In the genomic region with DNA sequence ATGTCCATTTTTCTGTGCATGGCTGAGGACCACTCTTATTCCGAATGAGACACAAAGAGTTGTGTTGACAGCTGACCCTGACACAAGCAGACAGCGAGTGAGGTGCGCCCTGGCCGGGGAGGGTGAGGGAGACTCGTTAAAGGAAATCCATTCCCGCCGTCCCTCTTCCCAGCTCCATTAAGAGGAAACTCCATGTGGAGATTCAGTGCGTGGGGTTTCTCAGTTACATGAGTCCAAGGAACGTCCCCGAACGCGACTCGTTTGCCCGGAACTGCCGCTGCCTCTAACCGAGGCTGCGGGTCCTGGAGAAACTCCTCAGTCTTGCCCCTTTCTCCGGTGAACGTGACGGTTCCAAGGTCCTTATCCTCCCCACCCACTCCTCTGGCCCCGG, we compare ENCODE assay signal across 8 cellular contexts. TPM values are rescaled to one million over a fixed set of nuclear protein-coding genes. Genes with fewer than 3 reads are reported as not detected.
DNase-seq lines count a peak whose midpoint lies in the region; ATAC-seq and TF ChIP-seq lines count a peak whose summit lies in the region.

No MANE protein-coding gene starts in this region.

- H3K4me1 ChIP-seq in RWPE2 (ENCODE audit: insufficient read depth, poor library complexity, severe bottlenecking) (no peaks in the 10 kb centered on the region), heart right ventricle (peaks cover 0 to 21% (median 16%) of the 10 kb centered on the region in 9 donors), sigmoid colon (peaks cover 0 to 24% (median 23%) of the 10 kb centered on the region in 4 donors)

- H3K36me3 ChIP-seq in RWPE2 (ENCODE audit: low read depth) (no peaks in the 10 kb centered on the region), heart right ventricle (no peaks in the 10 kb centered on the region), sigmoid colon (no peaks in the 10 kb centered on the region)

- H3K27ac ChIP-seq in RWPE2 (ENCODE audit: poor library complexity, severe bottlenecking) (no peak overlapping the region), heart right ventricle (peak overlapping the region in 6 of 10 donors; percentile 48 to 77 (median 66)), sigmoid colon (no peak overlapping the region)

- H3K27me3 ChIP-seq in RWPE2 (ENCODE audit: insufficient read depth, poor library complexity, severe bottlenecking) (no peaks in the 10 kb centered on the region), heart right ventricle (peaks cover 0 to 79% (median 46%) of the 10 kb centered on the region in 7 donors), sigmoid colon (peaks cover 15 to 43% (median 34%) of the 10 kb centered on the region in 3 donors)

- H3K4me3 ChIP-seq in RWPE2 (ENCODE audit: severe bottlenecking) = peak overlapping the region; percentile 57
- peak overlapping the region; percentile 48 to 71 (median 66) for H3K4me3 ChIP-seq in heart right ventricle
- H3K4me3 ChIP-seq in sigmoid colon = peak overlapping the region; percentile 26 to 66 (median 52)

- 3% methylated on average over 21 of the region's 21 CpGs for WGBS in heart right ventricle, 2 donors
- WGBS in sigmoid colon, 2 donors = 2% methylated on average over 21 of the region's 21 CpGs

- DNase-seq in GM13976 (ENCODE audit: low spot score) = peak; percentile 23
- DNase-seq in RWPE2 (ENCODE audit: low spot score) = no peak
- DNase-seq in heart right ventricle = peak in 1 of 2 donors; percentile 4
- no peak for DNase-seq in sigmoid colon
- DNase-seq in NCI-H526 treated with DMSO at 0.1 percent for 48 hours (lab: John Stamatoyannopoulos, UW) = no peak
- no peak for DNase-seq in NCI-H2171 (lab: John Stamatoyannopoulos, UW)

- TF ChIP-seq CTCF in GM13976 (IDR thresholded peaks at IDR 0.05; ENCODE audit: borderline replicate concordance, control extremely low read depth, extremely low read depth, insufficient read depth, missing control alignments) (no peak), RWPE2 (IDR thresholded peaks at IDR 0.05; ENCODE audit: poor library complexity, severe bottlenecking) (no peak), heart right ventricle (IDR thresholded peaks at IDR 0.05) (no peak), sigmoid colon (IDR thresholded peaks at IDR 0.05) (no peak)

- TF ChIP-seq POLR2A in sigmoid colon (IDR thresholded peaks at IDR 0.05) = no peak

- in situ Hi-C loops in GM13976 (cut with MboI; ENCODE audit: low sequenced_read_pairs, unreplicated experiment) = no loop called here

- ATAC-seq in RWPE2 (ENCODE audit: low read depth) = peak; percentile 11; the same call in 2 of the 3 replicates
- peak in 6 of 8 donors; percentile 10 to 50 (median 38) for ATAC-seq in heart right ventricle
- ATAC-seq in HG03354 (IDR thresholded peaks at IDR 0.05; ENCODE audit: poor library complexity, severe bottlenecking, unreplicated experiment) = no peak
- no peak for ATAC-seq in GM19467 (IDR thresholded peaks at IDR 0.05; ENCODE audit: unreplicated experiment)

- intact Hi-C loops in heart right ventricle (cut with DNase I) (loop anchor here in 6 of 10 donors (2.0 to 10.0 kb wide), 8 partner anchors 62 to 202 kb away; no protein-coding TSS in a partner anchor), sigmoid colon (cut with DNase I) (no loop called here)

- H3K9me3 ChIP-seq in RWPE2 (ENCODE audit: severe bottlenecking) = no peaks in the 10 kb centered on the region
- H3K9me3 ChIP-seq in heart right ventricle = no peaks in the 10 kb centered on the region
- H3K9me3 ChIP-seq in sigmoid colon = no peaks in the 10 kb centered on the region

- no peak for TF ChIP-seq EP300 in sigmoid colon (IDR thresholded peaks at IDR 0.05)

RNA-seq across cellular contexts. Expression of gene GREB1L, which starts 1.0 kb away (rescaled TPM):
- total RNA-seq in heart right ventricle = 10 to 100 TPM in 7 of 10 donors, 1 to 10 TPM in 3; 2.7 to 14.3 (median 11.8) TPM
- polyA plus RNA-seq in heart right ventricle = 1 to 10 TPM in 1 of 2 donors, under 1 TPM in 1; 0.54 to 8.0 TPM
- 10 to 100 TPM in 1 of 4 donors, 1 to 10 TPM in 3; 2.1 to 12.1 (median 5.7) TPM for total RNA-seq in sigmoid colon
- polyA plus RNA-seq in sigmoid colon = under 1 TPM in 1 of 3 donors, not detected in 2; 0.23 TPM

Comparison
In these comparisons a context has a peak if more than half of its experiments do, and no peak if none do; other contexts are left out.
1. ATAC-seq: peak in RWPE2 (single experiment) and heart right ventricle (6 of 8); none in HG03354 (single experiment) and GM19467 (single experiment).
2. H3K27ac ChIP-seq: peak in heart right ventricle (6 of 10); none in RWPE2 (single experiment) and sigmoid colon (0 of 4).
3. Peak in every context shown above with its lines, with median percentiles within 50 percentile points of each other: H3K4me3 ChIP-seq.